9 cellular contexts compared by ENCODE assay signal in genomic region chr17:82246365-82247174, GRCh38. TPM values are rescaled to one million over a fixed set of nuclear protein-coding genes. Genes with fewer than 3 reads are reported as not detected.
A peak's percentile ranks its signal among the peaks of the same experiment; 100 is the strongest.
DNase-seq lines count a peak whose midpoint lies in the region; ATAC-seq and TF ChIP-seq lines count a peak whose summit lies in the region.
"Had no signal": no experiment of that assay in that cellular context is flagged by ENCODE, and none has a peak within 500 bp of the region (broad histone marks: within the 10 kb centered on the region; RNA-seq: fewer than 3 reads in every experiment).

No MANE protein-coding gene starts in this region.

- H3K4me3 Mint-ChIP-seq in activated CD4-positive, alpha-beta T cell treated with anti-CD3 and anti-CD28 coated beads, Interleukin-2, amount 10 ng/mL, durations not matched to agents 7 days and 5 days, result no peak overlapping the region
- H3K4me3 Mint-ChIP-seq in immature natural killer cell, result peak overlapping the region in 4 of 5 donors; percentile 17 to 61 (median 36)

- H3K4me3 ChIP-seq in tibial nerve, result no peak overlapping the region

- H3K9me3 ChIP-seq in tibial nerve, result no peaks in the 10 kb centered on the region

- H3K27me3 ChIP-seq in tibial nerve, result no peaks in the 10 kb centered on the region

- no peaks in the 10 kb centered on the region for H3K9me3 Mint-ChIP-seq in activated CD4-positive, alpha-beta T cell treated with anti-CD3 and anti-CD28 coated beads, Interleukin-2, amount 10 ng/mL, durations not matched to agents 7 days and 5 days
- no peaks in the 10 kb centered on the region for H3K9me3 Mint-ChIP-seq in immature natural killer cell

- POLR2A ChIA-PET in activated CD4-positive, alpha-beta T cell treated with anti-CD3 and anti-CD28 coated beads, Interleukin-2, amount 10 ng/mL, durations not matched to agents 7 days and 5 days (lab: Charles Lee), result no interaction called here

- peaks cover 9 to 72% (median 44%) of the 10 kb centered on the region in 4 donors for H3K4me1 ChIP-seq in tibial nerve

- ATAC-seq in GM18519 (IDR thresholded peaks at IDR 0.05; ENCODE audit: low FRiP score, unreplicated experiment), result no peak

- TF ChIP-seq POLR2A in tibial nerve (IDR thresholded peaks at IDR 0.05), result no peak

- H3K36me3 Mint-ChIP-seq in activated CD4-positive, alpha-beta T cell treated with anti-CD3 and anti-CD28 coated beads, Interleukin-2, amount 10 ng/mL, durations not matched to agents 7 days and 5 days (ENCODE audit: low read depth), result peaks cover 52% of the 10 kb centered on the region
- peaks cover 23 to 43% (median 25%) of the 10 kb centered on the region in 3 donors for H3K36me3 Mint-ChIP-seq in immature natural killer cell

- 41 to 73% (median 49%) methylated on average over 27 of the region's 27 CpGs for WGBS in adipose tissue, 3 donors
- 36 to 47% methylated on average over 21 to 23 of the region's 27 CpGs for WGBS in tibial nerve, 2 donors

- no peaks in the 10 kb centered on the region for H3K27me3 Mint-ChIP-seq in activated CD4-positive, alpha-beta T cell treated with anti-CD3 and anti-CD28 coated beads, Interleukin-2, amount 10 ng/mL, durations not matched to agents 7 days and 5 days
- peaks cover 20 to 85% (median 58%) of the 10 kb centered on the region in 3 donors for H3K27me3 Mint-ChIP-seq in immature natural killer cell (ENCODE audit: low read depth in 3 of 3)

- peaks cover 25% of the 10 kb centered on the region for H3K4me1 Mint-ChIP-seq in activated CD4-positive, alpha-beta T cell treated with anti-CD3 and anti-CD28 coated beads, Interleukin-2, amount 10 ng/mL, durations not matched to agents 7 days and 5 days
- peaks cover 50 to 57% of the 10 kb centered on the region in 2 donors for H3K4me1 Mint-ChIP-seq in immature natural killer cell

- H3K27ac ChIP-seq in adipose tissue (ENCODE audit: low read depth, low read length) (peak overlapping the region; percentile 31), tibial nerve (peak overlapping the region; percentile 47 to 91 (median 64))

- CTCF ChIA-PET in activated CD4-positive, alpha-beta T cell treated with anti-CD3 and anti-CD28 coated beads, Interleukin-2, amount 10 ng/mL, durations not matched to agents 7 days and 5 days (lab: Charles Lee), result interaction anchor here (1.0 to 1.1 kb wide), 2 partner anchors 10 to 75 kb away, joined by 3 read pairs; no protein-coding TSS in a partner anchor

- peak in 1 of 2 donors; percentile 9 for TF ChIP-seq EP300 in tibial nerve (IDR thresholded peaks at IDR 0.05)

- TF ChIP-seq CTCF in tibial nerve (IDR thresholded peaks at IDR 0.05), result no peak

- no peak for DNase-seq in activated CD4-positive, alpha-beta T cell treated with anti-CD3 and anti-CD28 coated beads, Interleukin-2, amount 10 ng/mL, durations not matched to agents 7 days and 5 days
- no peak for DNase-seq in activated CD4-positive, alpha-beta T cell treated with anti-CD3 and anti-CD28 coated beads, Interleukin-2, amount 50 U/mL, for 1 hour
- DNase-seq in immature natural killer cell (no peak), tibial nerve (ENCODE audit: low spot score in 2 of 2) (no peak), NCI-H1417 (lab: John Stamatoyannopoulos, UW) (no peak), NCI-H146 (lab: John Stamatoyannopoulos, UW) (no peak)
- DNase-seq: DND-41 had no signal

- peak overlapping the region; percentile 19 for H3K27ac Mint-ChIP-seq in activated CD4-positive, alpha-beta T cell treated with anti-CD3 and anti-CD28 coated beads, Interleukin-2, amount 10 ng/mL, durations not matched to agents 7 days and 5 days
- peak overlapping the region; percentile 77 to 92 (median 86) for H3K27ac Mint-ChIP-seq in immature natural killer cell

- H3K36me3 ChIP-seq in tibial nerve, result peaks cover 4 to 81% (median 65%) of the 10 kb centered on the region in 3 donors

RNA-seq across cellular contexts. Expression of gene SLC16A3, which starts 17.7 kb away (rescaled TPM):
- total RNA-seq in activated CD4-positive, alpha-beta T cell treated with anti-CD3 and anti-CD28 coated beads, Interleukin-2, amount 10 ng/mL, durations not matched to agents 7 days and 5 days, result 100 to 1,000 TPM; 104 to 140 TPM
- polyA plus RNA-seq in adipose tissue (10 to 100 TPM in 2 of 3 donors, 1 to 10 TPM in 1; 6.5 to 36.7 (median 16.5) TPM), immature natural killer cell (10 to 100 TPM in 1 of 3 donors, 1 to 10 TPM in 2; 5.8 to 12.2 (median 6.8) TPM)
- 10 to 100 TPM; 10.5 to 36.0 (median 21.4) TPM for total RNA-seq in tibial nerve

RNA-seq across cellular contexts. Expression of gene CSNK1D, which starts 26.9 kb away (rescaled TPM):
- total RNA-seq in activated CD4-positive, alpha-beta T cell treated with anti-CD3 and anti-CD28 coated beads, Interleukin-2, amount 10 ng/mL, durations not matched to agents 7 days and 5 days, result 100 to 1,000 TPM; 115 to 142 TPM
- polyA plus RNA-seq in adipose tissue (100 to 1,000 TPM in 1 of 3 donors, 10 to 100 TPM in 2; 69.1 to 113 (median 90.8) TPM), immature natural killer cell (100 to 1,000 TPM in 1 of 3 donors, 10 to 100 TPM in 2; 48.9 to 130 (median 55.9) TPM)
- total RNA-seq in tibial nerve, result 100 to 1,000 TPM in 3 of 4 donors, 10 to 100 TPM in 1; 93.9 to 160 (median 124) TPM

RNA-seq across cellular contexts. Expression of gene CCDC57, which starts 33.9 kb away (rescaled TPM):
- 10 to 100 TPM; 60.5 to 69.7 TPM for total RNA-seq in activated CD4-positive, alpha-beta T cell treated with anti-CD3 and anti-CD28 coated beads, Interleukin-2, amount 10 ng/mL, durations not matched to agents 7 days and 5 days
- polyA plus RNA-seq in adipose tissue, result 10 to 100 TPM; 22.7 to 23.7 (median 22.9) TPM
- 10 to 100 TPM; 27.7 to 65.8 (median 28.8) TPM for polyA plus RNA-seq in immature natural killer cell
- 10 to 100 TPM; 33.5 to 91.2 (median 47.9) TPM for total RNA-seq in tibial nerve
